Comparison of ENCODE assay signal across 1 cellular context in the genomic region with DNA sequence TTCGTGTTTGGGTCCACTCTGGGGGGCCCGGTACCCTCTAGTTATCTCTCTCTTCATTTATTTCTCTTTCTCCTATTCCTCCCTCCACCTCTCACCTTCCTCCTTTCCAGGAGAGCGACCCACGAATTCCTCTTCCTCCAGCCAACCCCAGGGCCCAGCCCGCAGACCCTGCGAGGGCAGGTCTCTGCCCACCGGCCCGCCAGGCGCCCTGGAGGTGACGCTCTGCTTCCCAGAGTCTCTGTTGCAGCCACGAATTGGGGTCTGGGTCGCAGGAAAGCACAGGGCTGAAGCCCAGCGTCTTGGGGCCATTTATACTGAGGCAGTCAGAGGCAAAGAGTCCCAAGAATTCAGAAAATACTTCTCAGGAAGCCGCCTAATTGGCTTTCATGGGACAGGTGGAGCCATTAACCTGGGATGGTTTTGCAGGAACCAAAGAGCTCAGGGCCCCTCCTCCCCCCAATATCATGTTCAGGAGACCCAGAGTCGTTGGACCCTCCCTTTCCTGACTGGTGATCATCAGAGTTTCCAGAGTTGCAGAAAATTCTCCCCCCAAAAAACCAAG.
TF ChIP-seq lines count a peak whose summit lies in the region.

No MANE protein-coding gene starts in this region.

TF ChIP-seq in K562, 482 proteins besides CTCF, POLR2A, EP300 and RAD21:
- TF ChIP-seq, protein P1, sequence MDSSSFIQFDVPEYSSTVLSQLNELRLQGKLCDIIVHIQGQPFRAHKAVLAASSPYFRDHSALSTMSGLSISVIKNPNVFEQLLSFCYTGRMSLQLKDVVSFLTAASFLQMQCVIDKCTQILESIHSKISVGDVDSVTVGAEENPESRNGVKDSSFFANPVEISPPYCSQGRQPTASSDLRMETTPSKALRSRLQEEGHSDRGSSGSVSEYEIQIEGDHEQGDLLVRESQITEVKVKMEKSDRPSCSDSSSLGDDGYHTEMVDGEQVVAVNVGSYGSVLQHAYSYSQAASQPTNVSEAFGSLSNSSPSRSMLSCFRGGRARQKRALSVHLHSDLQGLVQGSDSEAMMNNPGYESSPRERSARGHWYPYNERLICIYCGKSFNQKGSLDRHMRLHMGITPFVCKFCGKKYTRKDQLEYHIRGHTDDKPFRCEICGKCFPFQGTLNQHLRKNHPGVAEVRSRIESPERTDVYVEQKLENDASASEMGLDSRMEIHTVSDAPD (CRISPR knock-in tag; IDR thresholded peaks at IDR 0.05) = no peak
- peak; percentile 14 for TF ChIP-seq HNRNPLL (IDR thresholded peaks at IDR 0.05; ENCODE audit: low read depth, low read length, poor library complexity, severe bottlenecking)
TF ChIP-seq in K562: peak in this region for 1.
